In genomic region chr7:93359520-93360198, GRCh38 we compare ENCODE assay signal across 1 cellular context.
A peak's percentile ranks its signal among the peaks of the same experiment; 100 is the strongest.
TF ChIP-seq lines count a peak whose summit lies in the region.

No MANE protein-coding gene starts in this region.

TF ChIP-seq in HEK293, 187 proteins besides CTCF, POLR2A, EP300 and RAD21 (continued from another document and continues in another):
- TF ChIP-seq ZNF791 (tag by site-specific recombination; IDR thresholded peaks at IDR 0.05) (no peak), REST (tag by site-specific recombination; IDR thresholded peaks at IDR 0.05) (no peak), TCF7L2 (IDR thresholded peaks at IDR 0.05; ENCODE audit: borderline replicate concordance, low read depth, low read length) (peak; percentile 23; the same call in 1 of the 2 replicates), OSR2 (tag by site-specific recombination; IDR thresholded peaks at IDR 0.05) (peak; percentile 41; the same call in 1 of the 2 replicates), KLF8 (tag by site-specific recombination; IDR thresholded peaks at IDR 0.05) (peak; percentile 58; the same call in 1 of the 2 replicates), ZNF555 (tag by site-specific recombination; conservative IDR thresholded peaks at IDR 0.05) (no peak), ZNF350 (tag by site-specific recombination; IDR thresholded peaks at IDR 0.05) (peak; percentile 74), ZNF280D (tag by site-specific recombination; IDR thresholded peaks at IDR 0.05) (no peak), ATF2 (tag by site-specific recombination; IDR thresholded peaks at IDR 0.05; ENCODE audit: low read depth) (no peak), HOXD13 (CRISPR knock-in tag; IDR thresholded peaks at IDR 0.05; ENCODE audit: borderline replicate concordance) (no peak), ZBTB7A (tag by site-specific recombination; IDR thresholded peaks at IDR 0.05; ENCODE audit: low read depth) (0 out of 2 replicates have a peak, but pooled peaks have one; percentile 9), ZNF704 (tag by site-specific recombination; IDR thresholded peaks at IDR 0.05) (no peak), HIC1 (tag by site-specific recombination; IDR thresholded peaks at IDR 0.05) (no peak), ZNF18 (tag by site-specific recombination; IDR thresholded peaks at IDR 0.05) (no peak), ZNF138 (tag by site-specific recombination; IDR thresholded peaks at IDR 0.05; ENCODE audit: borderline replicate concordance) (no peak), ZNF2 (tag by site-specific recombination; IDR thresholded peaks at IDR 0.05) (no peak), PRDM4 (tag by site-specific recombination; IDR thresholded peaks at IDR 0.05) (peak; percentile 31; the same call in 1 of the 2 replicates), YY1 (tag by site-specific recombination; IDR thresholded peaks at IDR 0.05) (no peak), ZNF354C (tag by site-specific recombination; IDR thresholded peaks at IDR 0.05; ENCODE audit: borderline replicate concordance, low read depth) (no peak), ZNF776 (tag by site-specific recombination; IDR thresholded peaks at IDR 0.05; ENCODE audit: borderline replicate concordance) (no peak), ZNF274 (IDR thresholded peaks at IDR 0.05; ENCODE audit: low read length) (no peak), ZNF274 (tag by site-specific recombination; IDR thresholded peaks at IDR 0.05; ENCODE audit: borderline replicate concordance) (no peak), ZNF530 (tag by site-specific recombination; IDR thresholded peaks at IDR 0.05; ENCODE audit: low read depth) (no peak), ZFP69B (tag by site-specific recombination; IDR thresholded peaks at IDR 0.05) (no peak), ZNF10 (tag by site-specific recombination; IDR thresholded peaks at IDR 0.05) (no peak), ZNF266 (tag by site-specific recombination; IDR thresholded peaks at IDR 0.05; ENCODE audit: low read depth) (no peak), ELK4 (IDR thresholded peaks at IDR 0.05; ENCODE audit: borderline replicate concordance, low read depth, low read length) (no peak), ZNF112 (tag by site-specific recombination; IDR thresholded peaks at IDR 0.05) (no peak), KLF7 (tag by site-specific recombination; IDR thresholded peaks at IDR 0.05; ENCODE audit: borderline replicate concordance) (no peak), ZNF146 (tag by site-specific recombination; IDR thresholded peaks at IDR 0.05) (no peak), GFI1B (tag by site-specific recombination; IDR thresholded peaks at IDR 0.05) (no peak), ZNF549 (tag by site-specific recombination; IDR thresholded peaks at IDR 0.05) (no peak), ZNF629 (tag by site-specific recombination; IDR thresholded peaks at IDR 0.05) (no peak), MYNN (tag by site-specific recombination; IDR thresholded peaks at IDR 0.05; ENCODE audit: borderline replicate concordance) (no peak), ZSCAN5A (tag by site-specific recombination; IDR thresholded peaks at IDR 0.05) (no peak), ZSCAN16 (tag by site-specific recombination; IDR thresholded peaks at IDR 0.05) (no peak), BCL11A (tag by site-specific recombination; IDR thresholded peaks at IDR 0.05; ENCODE audit: low read depth) (no peak), ZIC2 (tag by site-specific recombination; IDR thresholded peaks at IDR 0.05) (no peak), BCL11B (tag by site-specific recombination; IDR thresholded peaks at IDR 0.05; ENCODE audit: low read depth) (no peak), ZNF501 (tag by site-specific recombination; IDR thresholded peaks at IDR 0.05) (no peak), PRDM6 (tag by site-specific recombination; IDR thresholded peaks at IDR 0.05) (no peak; the same call in 1 of the 2 replicates), TRIM28 (IDR thresholded peaks at IDR 0.05; ENCODE audit: borderline replicate concordance, low read length) (no peak)
